In genomic region chr19:30781519-30781918, GRCh38 we compare ENCODE assay signal across 21 cellular contexts.
"Had no signal": no experiment of that assay in that cellular context is flagged by ENCODE, and none has a peak within 500 bp of the region (broad histone marks: within the 10 kb centered on the region; RNA-seq: fewer than 3 reads in every experiment).

No MANE protein-coding gene starts in this region.

- H3K4me3 ChIP-seq: ascending aorta, esophagus squamous epithelium, left lung, mucosa of descending colon, sigmoid colon, SJSA1, thyroid gland had no signal

- H3K27ac ChIP-seq: ascending aorta, esophagus squamous epithelium, foreskin keratinocyte, left lung, neutrophil, parathyroid adenoma, sigmoid colon, SJSA1, thyroid gland had no signal

- H2AFZ ChIP-seq: parathyroid adenoma had no signal

- H3K36me3 ChIP-seq: ascending aorta, esophagus squamous epithelium, left lung, neutrophil, sigmoid colon, SJSA1, thyroid gland had no signal

- ATAC-seq: activated CD8-positive, alpha-beta T cell treated with anti-CD3 and anti-CD28 coated beads for 36 hours; foreskin keratinocyte; left lung; mucosa of descending colon; naive thymus-derived CD8-positive, alpha-beta T cell had no signal

- H3K4me1 ChIP-seq: ascending aorta, esophagus squamous epithelium, foreskin keratinocyte, left lung, parathyroid adenoma, sigmoid colon, SJSA1, thyroid gland had no signal

- DNase-seq: activated CD8-positive, alpha-beta T cell treated with anti-CD3 and anti-CD28 coated beads for 36 hours; activated effector memory CD4-positive, alpha-beta T cell treated with Interleukin-2 at 50 U/mL for 16 hours; activated naive CD4-positive, alpha-beta T cell treated with anti-CD3 and anti-CD28 coated beads, Interleukin-2, amount 50 U/mL, for 16 hours; activated T-cell treated with anti-CD3 and anti-CD28 coated beads, Interleukin-2, amount 50 U/mL, for 48 hours; cortex of kidney; effector CD8-positive, alpha-beta T cell; esophagus squamous epithelium; foreskin keratinocyte; hypothalamus; kidney; left lung; mesenchymal stem cell; mucosa of descending colon; naive thymus-derived CD8-positive, alpha-beta T cell; sigmoid colon; stimulated activated naive CD4-positive, alpha-beta T cell; thyroid gland had no signal

- H3K27me3 ChIP-seq: ascending aorta, esophagus squamous epithelium, foreskin keratinocyte, sigmoid colon, SJSA1, thyroid gland had no signal

- H3K79me2 ChIP-seq: parathyroid adenoma had no signal

- H3K9me3 ChIP-seq: ascending aorta, esophagus squamous epithelium, left lung, mucosa of descending colon, neutrophil, sigmoid colon, SJSA1, thyroid gland had no signal
